39 cellular contexts compared by ENCODE assay signal in the genomic region with DNA sequence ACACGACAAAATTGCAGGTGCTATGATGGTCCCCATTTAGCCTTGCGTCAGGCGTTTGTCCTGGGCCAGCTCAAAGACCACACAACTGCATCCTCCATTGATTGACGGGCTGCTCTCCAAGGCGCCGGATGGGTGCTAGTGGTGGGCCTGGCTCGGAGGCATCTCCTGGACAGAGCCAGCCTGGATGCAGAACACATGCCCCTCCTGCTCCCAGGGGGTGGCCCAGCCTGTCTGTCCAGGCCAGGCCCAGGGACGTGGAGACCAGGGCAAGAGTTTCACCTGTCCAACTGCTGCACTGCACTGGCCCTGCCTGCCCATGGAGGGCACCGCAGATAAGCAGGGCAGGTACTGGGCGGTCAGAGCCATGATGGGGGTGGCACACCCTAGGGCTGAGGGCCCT. TPM values are rescaled to one million over a fixed set of nuclear protein-coding genes. Genes with fewer than 3 reads are reported as not detected.
"Had no signal": no experiment of that assay in that cellular context is flagged by ENCODE, and none has a peak within 500 bp of the region (broad histone marks: within the 10 kb centered on the region; RNA-seq: fewer than 3 reads in every experiment).

No MANE protein-coding gene starts in this region.

- H3K9me3 Mint-ChIP-seq: activated CD4-positive, alpha-beta memory T cell treated with anti-CD3 and anti-CD28 coated beads for 36 hours; activated CD4-positive, alpha-beta T cell treated with anti-CD3 and anti-CD28 coated beads, Interleukin-2, amount 10 ng/mL, durations not matched to agents 24 days and 14 days; activated T-cell treated with anti-CD3 and anti-CD28 coated beads, Interleukin-2, amount 50 U/mL, for 24 hours; activated T-helper 17 cell treated with anti-CD3 and anti-CD28 coated beads, Interleukin-2, amount 50 U/mL, for 72 hours; central memory CD8-positive, alpha-beta T cell; effector memory CD8-positive, alpha-beta T cell; T-helper 2 cell treated with Interferon-gamma antibody and Interleukin-4, amounts not matched to agents 5 μg/mL and 100 μg/mL, for 36 hours had no signal

- ATAC-seq: activated CD4-positive, alpha-beta T cell treated with anti-CD3 and anti-CD28 coated beads for 36 hours; activated CD8-positive, alpha-beta T cell treated with anti-CD3 and anti-CD28 coated beads, Interleukin-2, amount 10 ng/mL, durations not matched to agents 7 days and 5 days; activated T-helper 17 cell treated with anti-CD3 and anti-CD28 coated beads, Interleukin-2, amount 50 U/mL, for 72 hours; effector memory CD8-positive, alpha-beta T cell; T-helper 17 cell had no signal

- H3K4me1 ChIP-seq: esophagus squamous epithelium had no signal

- H3K4me1 Mint-ChIP-seq: activated CD4-positive, alpha-beta T cell treated with anti-CD3 and anti-CD28 coated beads for 36 hours; activated CD4-positive, alpha-beta T cell treated with anti-CD3 and anti-CD28 coated beads, Interleukin-2, amount 10 ng/mL, durations not matched to agents 24 days and 14 days; activated T-helper 17 cell treated with anti-CD3 and anti-CD28 coated beads, Interleukin-2, amount 50 U/mL, for 72 hours; central memory CD8-positive, alpha-beta T cell had no signal

- H3K27me3 ChIP-seq: brain microvascular endothelial cell had no signal

- H3K27ac ChIP-seq: brain microvascular endothelial cell, esophagus squamous epithelium, WERI-Rb-1 had no signal

- H3K4me3 ChIP-seq: esophagus squamous epithelium had no signal

- DNase-seq: activated CD4-positive, alpha-beta memory T cell treated with anti-CD3 and anti-CD28 coated beads for 36 hours; activated CD4-positive, alpha-beta T cell treated with anti-CD3 and anti-CD28 coated beads for 36 hours; activated CD4-positive, alpha-beta T cell treated with anti-CD3 and anti-CD28 coated beads, Interleukin-2, amount 10 ng/mL, durations not matched to agents 24 days and 14 days; activated CD4-positive, CD25-positive, alpha-beta regulatory T cell; activated CD4-positive, CD25-positive, alpha-beta regulatory T cell treated with anti-CD3 and anti-CD28 coated beads, Interleukin-2, amount 50 U/mL, for 72 hours; activated CD8-positive, alpha-beta memory T cell treated with anti-CD3 and anti-CD28 coated beads, Interleukin-2, amount 50 U/mL, for 48 hours; activated CD8-positive, alpha-beta T cell treated with anti-CD3 and anti-CD28 coated beads, Interleukin-2, amount 10 ng/mL, durations not matched to agents 7 days and 5 days; activated effector memory CD4-positive, alpha-beta T cell treated with Interleukin-2 at 50 U/mL for 16 hours; activated gamma-delta T cell treated with Interleukin-2 at 50 U/mL for 16 hours; activated naive CD4-positive, alpha-beta T cell treated with anti-CD3 and anti-CD28 coated beads, Interleukin-2, amount 50 U/mL, for 16 hours; activated naive CD4-positive, alpha-beta T cell treated with Interleukin-2 at 50 U/mL for 16 hours; activated T-cell treated with anti-CD3 and anti-CD28 coated beads for 4 hours; activated T-cell treated with anti-CD3 and anti-CD28 coated beads, Interleukin-2, amount 50 U/mL, for 24 hours; amniotic stem cell; anterior cingulate cortex; brain microvascular endothelial cell; cortex of kidney; dermis blood vessel endothelial cell; effector CD4-positive, alpha-beta T cell; effector memory CD8-positive, alpha-beta T cell; erythroblast; esophagus squamous epithelium; head of caudate nucleus; T-helper 1 cell; T-helper 17 cell; T1000; WERI-Rb-1 had no signal

- H3K4me3 Mint-ChIP-seq: activated CD4-positive, alpha-beta memory T cell treated with anti-CD3 and anti-CD28 coated beads for 36 hours; activated CD4-positive, alpha-beta T cell treated with anti-CD3 and anti-CD28 coated beads for 36 hours; activated CD4-positive, alpha-beta T cell treated with anti-CD3 and anti-CD28 coated beads, Interleukin-2, amount 10 ng/mL, durations not matched to agents 24 days and 14 days; activated CD8-positive, alpha-beta T cell treated with anti-CD3 and anti-CD28 coated beads, Interleukin-2, amount 10 ng/mL, durations not matched to agents 7 days and 5 days; activated naive CD8-positive, alpha-beta T cell; activated T-cell treated with anti-CD3 and anti-CD28 coated beads, Interleukin-2, amount 50 U/mL, for 24 hours; activated T-helper 17 cell treated with anti-CD3 and anti-CD28 coated beads, Interleukin-2, amount 50 U/mL, for 72 hours; central memory CD8-positive, alpha-beta T cell; effector memory CD8-positive, alpha-beta T cell; T-helper 17 cell; T-helper 2 cell treated with Interferon-gamma antibody and Interleukin-4, amounts not matched to agents 5 μg/mL and 100 μg/mL, for 36 hours had no signal

- H3K36me3 ChIP-seq: brain microvascular endothelial cell, esophagus squamous epithelium, WERI-Rb-1 had no signal

- H3K36me3 Mint-ChIP-seq: activated CD4-positive, alpha-beta memory T cell treated with anti-CD3 and anti-CD28 coated beads for 36 hours; activated naive CD8-positive, alpha-beta T cell had no signal

- H3K9me3 ChIP-seq: esophagus squamous epithelium had no signal

- H3K27ac Mint-ChIP-seq: activated CD4-positive, alpha-beta memory T cell treated with anti-CD3 and anti-CD28 coated beads for 36 hours; activated CD4-positive, alpha-beta T cell treated with anti-CD3 and anti-CD28 coated beads for 36 hours; activated CD4-positive, alpha-beta T cell treated with anti-CD3 and anti-CD28 coated beads, Interleukin-2, amount 10 ng/mL, durations not matched to agents 24 days and 14 days; activated CD8-positive, alpha-beta T cell treated with anti-CD3 and anti-CD28 coated beads, Interleukin-2, amount 10 ng/mL, durations not matched to agents 7 days and 5 days; activated naive CD8-positive, alpha-beta T cell; activated T-cell treated with anti-CD3 and anti-CD28 coated beads, Interleukin-2, amount 50 U/mL, for 24 hours; activated T-helper 17 cell treated with anti-CD3 and anti-CD28 coated beads, Interleukin-2, amount 50 U/mL, for 72 hours; effector memory CD8-positive, alpha-beta T cell; T-helper 17 cell; T-helper 2 cell treated with Interferon-gamma antibody and Interleukin-4, amounts not matched to agents 5 μg/mL and 100 μg/mL, for 36 hours had no signal

RNA-seq across cellular contexts. Expression of a gene that starts 23.4 kb away (rescaled TPM):
- total RNA-seq: activated CD4-positive, alpha-beta memory T cell treated with anti-CD3 and anti-CD28 coated beads for 36 hours; activated CD4-positive, alpha-beta T cell treated with anti-CD3 and anti-CD28 coated beads, Interleukin-2, amount 10 ng/mL, durations not matched to agents 24 days and 14 days; activated CD8-positive, alpha-beta T cell treated with anti-CD3 and anti-CD28 coated beads, Interleukin-2, amount 10 ng/mL, durations not matched to agents 7 days and 5 days; activated T-helper 17 cell treated with anti-CD3 and anti-CD28 coated beads, Interleukin-2, amount 50 U/mL, for 72 hours; astrocyte; bronchial epithelial cell; cardiac septum; chondrocyte; dermis blood vessel endothelial cell; esophagus squamous epithelium; fibroblast of lung; fibroblast of villous mesenchyme; frontal cortex; T-helper 17 cell had no signal
- polyA plus RNA-seq: adipose tissue, fibroblast of lung had no signal

RNA-seq across cellular contexts. Expression of a gene that starts 47.9 kb away (rescaled TPM):
- total RNA-seq: activated CD4-positive, alpha-beta memory T cell treated with anti-CD3 and anti-CD28 coated beads for 36 hours; activated CD4-positive, alpha-beta T cell treated with anti-CD3 and anti-CD28 coated beads for 36 hours; activated CD4-positive, alpha-beta T cell treated with anti-CD3 and anti-CD28 coated beads, Interleukin-2, amount 10 ng/mL, durations not matched to agents 24 days and 14 days; activated CD8-positive, alpha-beta T cell treated with anti-CD3 and anti-CD28 coated beads, Interleukin-2, amount 10 ng/mL, durations not matched to agents 7 days and 5 days; activated T-helper 17 cell treated with anti-CD3 and anti-CD28 coated beads, Interleukin-2, amount 50 U/mL, for 72 hours; astrocyte; bronchial epithelial cell; cardiac septum; chondrocyte; dermis blood vessel endothelial cell; esophagus squamous epithelium; fibroblast of lung; fibroblast of villous mesenchyme; frontal cortex; T-helper 17 cell had no signal
- polyA plus RNA-seq: adipose tissue, fibroblast of lung had no signal
